In genomic region chr17:1972429-1973160, GRCh38 we compare ENCODE assay signal across 1 cellular context.
TF ChIP-seq lines count a peak whose summit lies in the region.

No MANE protein-coding gene starts in this region.

TF ChIP-seq in GM23338, 12 proteins besides CTCF, POLR2A, EP300 and RAD21 (continued from another document):
- TF ChIP-seq ZNF462 (CRISPR knock-in tag; IDR thresholded peaks at IDR 0.05), result no peak
